In genomic region chr2:136164377-136164776, GRCh38 we compare ENCODE assay signal across 24 cellular contexts. TPM values are rescaled to one million over a fixed set of nuclear protein-coding genes. Genes with fewer than 3 reads are reported as not detected.
"Had no signal": no experiment of that assay in that cellular context is flagged by ENCODE, and none has a peak within 500 bp of the region (broad histone marks: within the 10 kb centered on the region; RNA-seq: fewer than 3 reads in every experiment).

No MANE protein-coding gene starts in this region.

- H3K27me3 Mint-ChIP-seq: stimulated activated naive CD8-positive, alpha-beta T cell treated with anti-CD3 and anti-CD28 coated beads, Interleukin-15, amount 100 ng/mL, for 72 hours had no signal

- DNase-seq: colonic mucosa; effector memory CD4-positive, alpha-beta T cell; foreskin keratinocyte; heart left ventricle; kidney; left lung; mesenchymal stem cell; midbrain; naive thymus-derived CD4-positive, alpha-beta T cell; stimulated activated CD4-positive, alpha-beta T cell treated with anti-CD3 and anti-CD28 coated beads, Interleukin-12 subunit alpha, Interleukin-12 subunit beta, amount 100 ng/mL, for 4 hours; stimulated activated CD4-positive, alpha-beta T cell treated with anti-CD3 and anti-CD28 coated beads, Interleukin-1b, Interleukin-23, amount 100 ng/mL, for 48 hours; stimulated activated CD4-positive, alpha-beta T cell treated with anti-CD3 and anti-CD28 coated beads, Interleukin-4, amount 100 ng/mL, for 1 hour; stimulated activated CD8-positive, alpha-beta memory T cell treated with anti-CD3 and anti-CD28 coated beads, Interleukin-4, amount 100 ng/mL, for 48 hours; stimulated activated naive CD4-positive, alpha-beta T cell; stimulated activated naive CD8-positive, alpha-beta T cell treated with anti-CD3 and anti-CD28 coated beads, Interleukin-15, amount 100 ng/mL, for 72 hours; transverse colon; upper lobe of right lung; uterus had no signal

- H3K4me3 Mint-ChIP-seq: dendritic cell treated with granulocyte-macrophage colony-stimulating factor and Interleukin-4, amounts not matched to agents 40 ng/mL and 50 ng/mL, for 4 days; naive thymus-derived CD4-positive, alpha-beta T cell; nephron; stimulated activated naive CD8-positive, alpha-beta T cell treated with anti-CD3 and anti-CD28 coated beads, Interleukin-15, amount 100 ng/mL, for 72 hours had no signal

- ATAC-seq: foreskin keratinocyte; gastroesophageal sphincter; heart left ventricle; left lung; naive thymus-derived CD4-positive, alpha-beta T cell; sciatic nerve; stimulated activated naive CD8-positive, alpha-beta T cell treated with anti-CD3 and anti-CD28 coated beads, Interleukin-15, amount 100 ng/mL, for 72 hours; upper lobe of right lung had no signal

- H3K9me3 Mint-ChIP-seq: dendritic cell treated with granulocyte-macrophage colony-stimulating factor and Interleukin-4, amounts not matched to agents 40 ng/mL and 50 ng/mL, for 4 days had no signal

- H3K27ac Mint-ChIP-seq: dendritic cell treated with granulocyte-macrophage colony-stimulating factor and Interleukin-4, amounts not matched to agents 40 ng/mL and 50 ng/mL, for 4 days; nephron; stimulated activated naive CD8-positive, alpha-beta T cell treated with anti-CD3 and anti-CD28 coated beads, Interleukin-15, amount 100 ng/mL, for 72 hours had no signal

RNA-seq across cellular contexts. Expression of gene CXCR4, which starts 46.4 kb away (rescaled TPM):
- total RNA-seq: chondrocyte, fibroblast of lung, foreskin keratinocyte had no signal
